Comparison of ENCODE assay signal across 17 cellular contexts in genomic region chr12:737117-737739, GRCh38. TPM values are rescaled to one million over a fixed set of nuclear protein-coding genes. Genes with fewer than 3 reads are reported as not detected.
DNase-seq lines count a peak whose midpoint lies in the region; ATAC-seq and TF ChIP-seq lines count a peak whose summit lies in the region.
"Had no signal": no experiment of that assay in that cellular context is flagged by ENCODE, and none has a peak within 500 bp of the region (broad histone marks: within the 10 kb centered on the region; RNA-seq: fewer than 3 reads in every experiment).

No MANE protein-coding gene starts in this region.

- intact Hi-C loops in Right ventricle myocardium inferior (cut with DNase I) (no loop called here), cardiac septum (cut with DNase I) (no loop called here), left cardiac atrium (cut with DNase I) (no loop called here), psoas muscle (cut with DNase I) (no loop called here)

- peak overlapping the region; percentile 34 for H3K27ac ChIP-seq in psoas muscle
- H3K27ac ChIP-seq: RWPE1, SK-N-MC had no signal

- no peaks in the 10 kb centered on the region for H3K4me1 ChIP-seq in psoas muscle

- ATAC-seq in Right ventricle myocardium inferior = peak; percentile 48
- peak; percentile 38 to 84 for ATAC-seq in left cardiac atrium
- ATAC-seq in psoas muscle = peak in 1 of 4 donors; percentile 33
- no peak for ATAC-seq in left lobe of liver
- no peak for ATAC-seq in GM21367 (IDR thresholded peaks at IDR 0.05; ENCODE audit: unreplicated experiment)

- H3K27me3 ChIP-seq in psoas muscle (ENCODE audit: insufficient read depth in 3 of 3, low read length in 2 of 3) = no peaks in the 10 kb centered on the region

- no peaks in the 10 kb centered on the region for H3K9me3 ChIP-seq in psoas muscle

- DNase-seq in Right ventricle myocardium inferior (ENCODE audit: missing footprints) (no peak), cardiac septum (ENCODE audit: low spot score) (no peak), left cardiac atrium (no peak), psoas muscle (no peak), SHP77 (lab: John Stamatoyannopoulos, UW) (no peak), left lobe of liver (ENCODE audit: low spot score) (no peak), NCI-H187 (lab: John Stamatoyannopoulos, UW) (no peak)
- DNase-seq: C1 segment of cervical spinal cord, DMS53, GOT3, NCI-H1436 treated with DMSO at 0.1 percent for 48 hours, NCI-H2081 treated with DMSO at 0.1 percent for 48 hours, NCI-H524 treated with DMSO at 0.1 percent for 48 hours, OCI-M1 had no signal

- no peak overlapping the region for H3K4me3 ChIP-seq in psoas muscle
- H3K4me3 ChIP-seq: SK-N-MC had no signal

- WGBS in psoas muscle, 3 donors = 59 to 71% (median 67%) methylated on average over 10 of the region's 10 CpGs

- H3K36me3 ChIP-seq in psoas muscle (ENCODE audit: insufficient read depth in 1 of 2, low read depth in 1 of 2) = no peaks in the 10 kb centered on the region

- no peak for TF ChIP-seq CTCF in psoas muscle (IDR thresholded peaks at IDR 0.05)

RNA-seq across cellular contexts. Expression of gene WNK1, which starts 15.2 kb away (rescaled TPM):
- 284 TPM for total RNA-seq in Right ventricle myocardium inferior
- 227 TPM for total RNA-seq in cardiac septum
- 100 to 1,000 TPM; 251 to 255 TPM for total RNA-seq in left cardiac atrium
- total RNA-seq in psoas muscle = 100 to 1,000 TPM; 230 to 272 (median 245) TPM
- polyA plus RNA-seq in psoas muscle = 100 to 1,000 TPM in 1 of 3 donors, 10 to 100 TPM in 2; 40.7 to 142 (median 51.5) TPM
- total RNA-seq in left lobe of liver = 79.9 TPM

Comparison
In these comparisons a context has a peak if more than half of its experiments do, and no peak if none do; other contexts are left out.
1. ATAC-seq: peak in Right ventricle myocardium inferior (single experiment) and left cardiac atrium (2 of 2); none in left lobe of liver (single experiment) and GM21367 (single experiment).